In genomic region chr12:68455676-68456345, GRCh38 we compare ENCODE assay signal across 10 cellular contexts.
DNase-seq lines count a peak whose midpoint lies in the region; ATAC-seq and TF ChIP-seq lines count a peak whose summit lies in the region.
"Had no signal": no experiment of that assay in that cellular context is flagged by ENCODE, and none has a peak within 500 bp of the region (broad histone marks: within the 10 kb centered on the region; RNA-seq: fewer than 3 reads in every experiment).

No MANE protein-coding gene starts in this region.

- no peak for ATAC-seq in SK-N-SH treated with all-trans-retinoic acid at 6 μM for 48 hours
- ATAC-seq in IMR-90 (ENCODE audit: low read depth), result no peak
- ATAC-seq in natural killer cell, result no peak

- 0 out of 2 replicates have a peak overlapping the region, but pooled peaks have one; percentile 6 for H3K4me2 ChIP-seq in SK-N-SH
- H3K4me2 ChIP-seq in IMR-90 (ENCODE audit: low read depth, low read length), result no peak overlapping the region

- TF ChIP-seq POLR2A in IMR-90 (IDR thresholded peaks at IDR 0.05; ENCODE audit: low read depth, low read length), result no peak

- in situ Hi-C loops in IMR-90 (cut with MboI; ENCODE audit: low sequenced_read_pairs), result no loop called here

- H4K5ac ChIP-seq in IMR-90 (ENCODE audit: low read depth, low read length), result peak overlapping the region; percentile 16

- H3K9me3 ChIP-seq in SK-N-SH, result no peaks in the 10 kb centered on the region
- no peaks in the 10 kb centered on the region for H3K9me3 ChIP-seq in IMR-90 (ENCODE audit: control insufficient read depth, insufficient read depth, low read length)

- TF ChIP-seq EP300 in SK-N-SH (IDR thresholded peaks at IDR 0.05; ENCODE audit: borderline replicate concordance in 1 of 2, low read depth in 1 of 2, low read length in 1 of 2), result no peak

- no peak overlapping the region for H2BK5ac ChIP-seq in IMR-90 (ENCODE audit: low read depth, low read length, poor library complexity, severe bottlenecking)

- CTCF ChIA-PET in SK-N-SH (lab: Yijun Ruan, JAX), result no interaction called here
- CTCF ChIA-PET in IMR-90 (lab: Yijun Ruan, JAX), result no interaction called here

- H3K4me3 Mint-ChIP-seq in activated naive CD8-positive, alpha-beta T cell treated with anti-CD3 and anti-CD28 coated beads for 36 hours, result peak overlapping the region; percentile 5
- H3K4me3 Mint-ChIP-seq in natural killer cell, result peak overlapping the region; percentile 75
- no peak overlapping the region for H3K4me3 Mint-ChIP-seq in type B pancreatic cell

- H3K9ac ChIP-seq in SK-N-SH (no peak overlapping the region), IMR-90 (ENCODE audit: low read depth, low read length) (no peak overlapping the region)

- TF ChIP-seq RAD21 in SK-N-SH (IDR thresholded peaks at IDR 0.05; ENCODE audit: low read length), result no peak
- TF ChIP-seq RAD21 in IMR-90 (IDR thresholded peaks at IDR 0.05; ENCODE audit: low read length), result no peak

- no TSS peak for BruUV-seq in IMR-90 (replicated peaks; lab: Mats Ljungman, UMichigan)

- H2AK9ac ChIP-seq in IMR-90 (replicated peaks; ENCODE audit: low read depth, low read length, poor library complexity), result no peak overlapping the region

- no peaks in the 10 kb centered on the region for H3K9me2 ChIP-seq in SK-N-SH

- H4K20me1 ChIP-seq in SK-N-SH (ENCODE audit: insufficient read depth), result no peaks in the 10 kb centered on the region
- no peaks in the 10 kb centered on the region for H4K20me1 ChIP-seq in IMR-90 (ENCODE audit: insufficient read depth, low read length)

- H3K4me3 ChIP-seq in SK-N-SH (ENCODE audit: low read depth in 2 of 2, low read length in 1 of 2) (no peak overlapping the region), IMR-90 (ENCODE audit: insufficient read depth, low read depth, low read length) (no peak overlapping the region)

- H3K79me2 ChIP-seq in SK-N-SH (ENCODE audit: insufficient read depth), result no peaks in the 10 kb centered on the region

- H2BK120ac ChIP-seq in IMR-90 (ENCODE audit: low read depth, low read length), result no peak overlapping the region

- H3K27ac ChIP-seq in SK-N-SH (ENCODE audit: low read depth in 2 of 2, low read length in 1 of 2) (no peak overlapping the region), IMR-90 (ENCODE audit: insufficient read depth, low read length) (no peak overlapping the region)

- H3F3A ChIP-seq in SK-N-SH (replicated peaks; ENCODE audit: insufficient read depth), result no peaks in the 10 kb centered on the region

- 78% methylated on average over 2 of the region's 2 CpGs for WGBS in SK-N-SH (ENCODE audit: low lambda C conversion rate)
- 100% methylated on average over 1 of the region's 2 CpGs; no CpG with 5 or more reads in 1 of the 2 experiments for WGBS in IMR-90 (ENCODE audit: extremely low coverage in 2 of 2, insufficient read length in 1 of 2), 2 experiments

- dilution Hi-C loops in IMR-90 (cut with HindIII; ENCODE audit: low sequenced_read_pairs, unreplicated experiment), result no loop called here

- no peaks in the 10 kb centered on the region for H3K27me3 ChIP-seq in SK-N-SH (ENCODE audit: insufficient read depth)
- no peaks in the 10 kb centered on the region for H3K27me3 ChIP-seq in IMR-90 (ENCODE audit: control insufficient read depth, insufficient read depth, low read length)

- no peaks in the 10 kb centered on the region for H3K79me1 ChIP-seq in IMR-90 (ENCODE audit: low read depth in 1 of 2, low read length in 2 of 2)

- H2BK20ac ChIP-seq in IMR-90 (ENCODE audit: low read depth, low read length), result no peak overlapping the region

- no peak overlapping the region for H3K56ac ChIP-seq in IMR-90 (ENCODE audit: extremely low read depth, insufficient read depth, low read length)

- H4K8ac ChIP-seq in IMR-90 (ENCODE audit: low read depth in 2 of 2, low read length in 2 of 2), result no peak overlapping the region

- H3K27ac Mint-ChIP-seq in activated naive CD8-positive, alpha-beta T cell treated with anti-CD3 and anti-CD28 coated beads for 36 hours, result peak overlapping the region; percentile 82
- H3K27ac Mint-ChIP-seq in natural killer cell (peak overlapping the region; percentile 87 to 90), type B pancreatic cell (no peak overlapping the region)

- peaks cover 53% of the 10 kb centered on the region for H3K4me1 Mint-ChIP-seq in activated naive CD8-positive, alpha-beta T cell treated with anti-CD3 and anti-CD28 coated beads for 36 hours
- H3K4me1 Mint-ChIP-seq in natural killer cell (peaks cover 70 to 76% of the 10 kb centered on the region in 2 donors), type B pancreatic cell (ENCODE audit: unreplicated experiment) (peaks cover 51% of the 10 kb centered on the region)

- peak overlapping the region; percentile 30; the same call in 1 of the 2 replicates for H3K14ac ChIP-seq in IMR-90 (replicated peaks; ENCODE audit: low read depth, low read length)

- H3K9me3 Mint-ChIP-seq in activated naive CD8-positive, alpha-beta T cell treated with anti-CD3 and anti-CD28 coated beads for 36 hours, result peaks cover 17% of the 10 kb centered on the region
- H3K9me3 Mint-ChIP-seq in natural killer cell (no peaks in the 10 kb centered on the region), type B pancreatic cell (peaks cover 5% of the 10 kb centered on the region)

- H3K4me1 ChIP-seq in SK-N-SH (ENCODE audit: control insufficient read depth in 1 of 2, insufficient read depth in 2 of 2, low read depth in 1 of 2, low read length in 1 of 2) (peaks cover 2 to 27% of the 10 kb centered on the region in 2 experiments; a peak in 2 of 4 replicates), IMR-90 (ENCODE audit: control insufficient read depth, insufficient read depth, low read length) (peaks cover 9% of the 10 kb centered on the region)

- no peaks in the 10 kb centered on the region for H3K36me3 ChIP-seq in SK-N-SH (replicated peaks in 1 of 2; ENCODE audit: control insufficient read depth in 1 of 2, insufficient read depth in 2 of 2, low read length in 1 of 2)
- no peaks in the 10 kb centered on the region for H3K36me3 ChIP-seq in IMR-90 (ENCODE audit: control insufficient read depth, insufficient read depth, low read length)

- H2AK5ac ChIP-seq in IMR-90 (ENCODE audit: low read depth, low read length), result 0 out of 2 replicates have a peak overlapping the region, but pooled peaks have one; percentile 4

- H4K91ac ChIP-seq in IMR-90 (ENCODE audit: insufficient read depth, low read depth, low read length), result peak overlapping the region; percentile 43; the same call in 1 of the 2 replicates

- H2AFZ ChIP-seq in SK-N-SH (ENCODE audit: low read depth) (peak overlapping the region; percentile 77), IMR-90 (replicated peaks; ENCODE audit: low read length, poor library complexity) (peak overlapping the region; percentile 69)

- peaks cover 12% of the 10 kb centered on the region for H3K36me3 Mint-ChIP-seq in activated naive CD8-positive, alpha-beta T cell treated with anti-CD3 and anti-CD28 coated beads for 36 hours
- H3K36me3 Mint-ChIP-seq in natural killer cell (no peaks in the 10 kb centered on the region), type B pancreatic cell (no peaks in the 10 kb centered on the region)

- peaks cover 4% of the 10 kb centered on the region; the same call in 1 of the 2 replicates for H3K9me1 ChIP-seq in IMR-90 (ENCODE audit: insufficient read depth, low read length)

- no peak overlapping the region for H3K23ac ChIP-seq in IMR-90 (ENCODE audit: low read depth, low read length)

- DNase-seq in SK-N-SH (no peak), IMR-90 (peak; percentile 12), natural killer cell (no peak), NCI-H1930 (lab: John Stamatoyannopoulos, UW) (no peak), type B pancreatic cell (ENCODE audit: extremely low spot score, unreplicated experiment) (no peak), SKM-1 (lab: John Stamatoyannopoulos, UW; ENCODE audit: unreplicated experiment) (no peak)
- peak; percentile 27 for DNase-seq in activated naive CD8-positive, alpha-beta T cell treated with anti-CD3 and anti-CD28 coated beads for 36 hours
- DNase-seq: H7, NCI-H524 had no signal

- H3K27me3 Mint-ChIP-seq in activated naive CD8-positive, alpha-beta T cell treated with anti-CD3 and anti-CD28 coated beads for 36 hours, result no peaks in the 10 kb centered on the region
- H3K27me3 Mint-ChIP-seq in natural killer cell (ENCODE audit: low read depth in 2 of 2), result no peaks in the 10 kb centered on the region
- H3K27me3 Mint-ChIP-seq in type B pancreatic cell, result no peaks in the 10 kb centered on the region

- H2BK15ac ChIP-seq in IMR-90 (ENCODE audit: low read depth, low read length), result no peak overlapping the region; the same call in 2 of the 3 replicates

- POLR2A ChIA-PET in SK-N-SH (lab: Yijun Ruan, JAX) (no interaction called here), IMR-90 (lab: Charles Lee; ENCODE audit: unreplicated experiment) (no interaction called here)

- intact Hi-C loops in IMR-90 (cut with micrococcal nuclease) (no loop called here), natural killer cell (cut with micrococcal nuclease) (no loop called here)

- H3K18ac ChIP-seq in IMR-90 (ENCODE audit: low read depth, low read length), result peak overlapping the region; percentile 55; the same call in 1 of the 2 replicates

- TF ChIP-seq CTCF in SK-N-SH (IDR thresholded peaks at IDR 0.05) (no peak), IMR-90 (conservative IDR thresholded peaks at IDR 0.05; ENCODE audit: low read depth, low read length) (no peak), natural killer cell (IDR thresholded peaks at IDR 0.05) (no peak), type B pancreatic cell (conservative IDR thresholded peaks at IDR 0.05) (no peak)

- H3K4ac ChIP-seq in IMR-90 (ENCODE audit: low read depth, low read length), result peak overlapping the region; percentile 25; the same call in 1 of the 2 replicates

TF ChIP-seq in SK-N-SH, 30 proteins besides CTCF, POLR2A, EP300 and RAD21:
- no peak for TF ChIP-seq TAF1 (IDR thresholded peaks at IDR 0.05; ENCODE audit: borderline replicate concordance, low read depth, low read length)
- TF ChIP-seq GABPA (IDR thresholded peaks at IDR 0.05; ENCODE audit: low read depth), result 0 out of 2 replicates have a peak, but pooled peaks have one; percentile 7
- no peak for TF ChIP-seq SIN3A (IDR thresholded peaks at IDR 0.05; ENCODE audit: borderline replicate concordance, low read depth, low read length)

TF ChIP-seq in SK-N-SH treated with all-trans-retinoic acid at 6 μM for 48 hours, 23 proteins besides CTCF, POLR2A, EP300 and RAD21:
- TF ChIP-seq CSDC2 (CRISPR knock-in tag; IDR thresholded peaks at IDR 0.05) (no peak), TOX (CRISPR knock-in tag; IDR thresholded peaks at IDR 0.05; ENCODE audit: borderline replicate concordance) (no peak)

TF ChIP-seq in IMR-90, 13 proteins besides CTCF, POLR2A, EP300 and RAD21 (continues in another document):
- TF ChIP-seq CHD1 (IDR thresholded peaks at IDR 0.05; ENCODE audit: low read depth, low read length) (no peak), FOS (IDR thresholded peaks at IDR 0.05; ENCODE audit: low read depth, low read length) (no peak), MAZ (IDR thresholded peaks at IDR 0.05; ENCODE audit: borderline replicate concordance, low read depth, low read length) (no peak), CEBPB (IDR thresholded peaks at IDR 0.05; ENCODE audit: low read depth, low read length) (no peak), RCOR1 (IDR thresholded peaks at IDR 0.05; ENCODE audit: insufficient replicate concordance, low read length) (no peak), RFX5 (IDR thresholded peaks at IDR 0.05; ENCODE audit: low read depth, low read length) (no peak), MAFK (IDR thresholded peaks at IDR 0.05; ENCODE audit: low read depth, low read length) (no peak), BHLHE40 (IDR thresholded peaks at IDR 0.05; ENCODE audit: low read depth, low read length) (no peak)

Comparison
In these comparisons a context has a peak if more than half of its experiments do, and no peak if none do; other contexts are left out.
1. DNase-seq: peak in IMR-90 (single experiment) and activated naive CD8-positive, alpha-beta T cell treated with anti-CD3 and anti-CD28 coated beads for 36 hours (single experiment); none in SK-N-SH (single experiment), natural killer cell (single experiment), NCI-H1930 (0 of 2), type B pancreatic cell (single experiment) and SKM-1 (single experiment).